In the genomic region with DNA sequence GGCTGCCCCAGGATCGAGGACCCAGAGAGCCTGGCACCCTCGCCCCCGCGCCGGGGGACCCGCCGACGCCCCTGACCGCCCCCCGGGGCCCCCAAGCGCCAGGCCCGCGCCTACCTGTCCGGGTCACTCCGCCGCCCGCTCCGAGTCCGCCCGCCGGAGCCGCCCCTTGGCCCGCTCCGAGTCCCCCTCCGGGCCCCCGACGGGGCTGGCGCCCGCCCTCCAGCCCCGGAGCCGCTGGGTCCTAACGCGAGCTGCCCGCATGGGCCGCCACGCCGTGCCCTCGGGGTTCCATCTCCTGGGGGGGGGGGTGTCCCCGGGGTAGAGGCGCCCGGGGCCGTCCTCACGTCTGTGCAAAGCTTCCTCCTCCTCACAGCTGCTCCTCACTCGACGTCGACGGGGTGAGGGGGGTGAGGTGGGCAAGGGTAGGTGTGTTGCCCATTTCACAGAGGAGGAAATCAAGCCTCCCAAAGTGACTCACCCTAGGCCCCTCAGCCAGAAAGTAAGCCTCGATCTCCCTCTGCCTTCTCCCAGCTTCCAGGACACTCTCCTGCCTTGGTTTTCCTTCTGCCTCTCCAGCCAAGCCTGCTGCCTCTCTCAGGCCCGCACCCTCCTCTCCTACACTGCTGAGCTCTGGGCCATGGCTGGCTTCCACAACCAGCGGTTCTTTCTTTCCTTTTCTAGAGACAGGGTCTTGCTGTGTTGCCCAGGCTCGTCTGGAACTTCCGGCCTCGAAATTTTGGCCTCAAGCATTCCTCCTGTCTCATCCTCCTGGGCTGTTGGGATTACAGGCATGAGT, we compare ENCODE assay signal across 8 cellular contexts. TPM values are rescaled to one million over a fixed set of nuclear protein-coding genes. Genes with fewer than 3 reads are reported as not detected.
A peak's percentile ranks its signal among the peaks of the same experiment; 100 is the strongest.
DNase-seq lines count a peak whose midpoint lies in the region; ATAC-seq, FAIRE-seq and TF ChIP-seq lines count a peak whose summit lies in the region.

A gene with protein sequence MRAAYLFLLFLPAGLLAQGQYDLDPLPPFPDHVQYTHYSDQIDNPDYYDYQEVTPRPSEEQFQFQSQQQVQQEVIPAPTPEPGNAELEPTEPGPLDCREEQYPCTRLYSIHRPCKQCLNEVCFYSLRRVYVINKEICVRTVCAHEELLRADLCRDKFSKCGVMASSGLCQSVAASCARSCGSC (minus strand): TSS at position 148 of the 796 bp plus-strand sequence. CDS start 2,347 bp downstream, outside the sequence.

- peaks cover 18% of the 10 kb centered on the region for H3F3A ChIP-seq in SK-N-SH (replicated peaks; ENCODE audit: insufficient read depth)

- 0 out of 2 replicates have a peak within 1 kb of the TSS, but pooled peaks have one; percentile 49 for H2AFZ ChIP-seq in SK-N-SH (ENCODE audit: low read depth)

- H3K9me3 ChIP-seq in SK-N-SH = no peaks in the 10 kb centered on the region

- H3K27me3 ChIP-seq in SK-N-SH (ENCODE audit: insufficient read depth) (no peaks in the 10 kb centered on the region), rectal smooth muscle tissue (ENCODE audit: control insufficient read depth, insufficient read depth, low read length) (peaks cover 3% of the 10 kb centered on the region)

- FAIRE-seq in GM19239 (lab: Jason Lieb, UNC) = no peak

- TF ChIP-seq RAD21 in SK-N-SH (IDR thresholded peaks at IDR 0.05; ENCODE audit: low read length) = no peak

- DNase-seq in G401 (ENCODE audit: low spot score) (no peak), SK-N-SH (peak; percentile 89), fibroblast of villous mesenchyme (ENCODE audit: low read depth) (no peak), RKO (ENCODE audit: low spot score) (no peak), GM19239 (ENCODE audit: insufficient read length, low spot score) (no peak), NCI-H526 treated with DMSO at 0.1 percent for 48 hours (lab: John Stamatoyannopoulos, UW) (no peak)

- H3K36me3 ChIP-seq in SK-N-SH (replicated peaks in 1 of 2; ENCODE audit: control insufficient read depth in 1 of 2, insufficient read depth in 2 of 2, low read length in 1 of 2) (peaks cover 8% of the 10 kb centered on the region in 2 experiments), rectal smooth muscle tissue (ENCODE audit: control insufficient read depth, insufficient read depth, low read length) (no peaks in the 10 kb centered on the region)

- in situ Hi-C loops in G401 (cut with HindIII; ENCODE audit: low sequenced_read_pairs) = no loop called here

- peak within 1 kb of the TSS; percentile 94 for H3K4me2 ChIP-seq in SK-N-SH

- H3K9me2 ChIP-seq in SK-N-SH = no peaks in the 10 kb centered on the region

- H3K4me1 ChIP-seq in SK-N-SH (ENCODE audit: control insufficient read depth in 1 of 2, insufficient read depth in 2 of 2, low read depth in 1 of 2, low read length in 1 of 2) = peaks cover 26 to 52% of the 10 kb centered on the region in 2 experiments; a peak in 2 of 4 replicates
- peaks cover 3% of the 10 kb centered on the region for H3K4me1 ChIP-seq in rectal smooth muscle tissue (ENCODE audit: control insufficient read depth, insufficient read depth, low read length)

- TF ChIP-seq CTCF in SK-N-SH (IDR thresholded peaks at IDR 0.05) (no peak), fibroblast of villous mesenchyme (IDR thresholded peaks at IDR 0.05; ENCODE audit: insufficient read depth, low read depth, low read length) (no peak)

- CTCF ChIA-PET in SK-N-SH (lab: Yijun Ruan, JAX) = interaction anchor here (0.8 to 5.5 kb wide), 6 partner anchors 17 to 65 kb away, joined by 3 to 32 read pairs (median 4); a partner anchor contains a TSS

- H4K20me1 ChIP-seq in SK-N-SH (ENCODE audit: insufficient read depth) = peaks cover 33% of the 10 kb centered on the region

- POLR2A ChIA-PET in SK-N-SH (lab: Yijun Ruan, JAX) = interaction anchor here (1.0 to 3.9 kb wide), 4 partner anchors 14 to 33 kb away, joined by 3 to 39 read pairs (median 6); no protein-coding TSS in a partner anchor

- H3K79me2 ChIP-seq in SK-N-SH (ENCODE audit: insufficient read depth) = peaks cover 46% of the 10 kb centered on the region

- 42% methylated on average over 15 of the region's 53 CpGs for WGBS in SK-N-SH (ENCODE audit: low lambda C conversion rate)

- H3K4me3 ChIP-seq in SK-N-SH (ENCODE audit: low read depth in 2 of 2, low read length in 1 of 2) (peak within 1 kb of the TSS; percentile 62 to 76), fibroblast of villous mesenchyme (ENCODE audit: low read depth, low read length) (peak within 1 kb of the TSS; percentile 71), rectal smooth muscle tissue (ENCODE audit: low read length) (peak within 1 kb of the TSS; percentile 56)

- H3K27ac ChIP-seq in SK-N-SH (ENCODE audit: low read depth in 2 of 2, low read length in 1 of 2) (peak within 1 kb of the TSS; percentile 87 to 97), rectal smooth muscle tissue (ENCODE audit: low read depth, low read length) (peak within 1 kb of the TSS; percentile 32)

- H3K9ac ChIP-seq in SK-N-SH (peak within 1 kb of the TSS; percentile 94), rectal smooth muscle tissue (ENCODE audit: low read length) (peak within 1 kb of the TSS; percentile 0)

- no peak for ATAC-seq in HG03469 (IDR thresholded peaks at IDR 0.05; ENCODE audit: unreplicated experiment)

- TF ChIP-seq EP300 in SK-N-SH (IDR thresholded peaks at IDR 0.05; ENCODE audit: borderline replicate concordance in 1 of 2, low read depth in 1 of 2, low read length in 1 of 2) = no peak

TF ChIP-seq in SK-N-SH, 30 proteins besides CTCF, POLR2A, EP300 and RAD21 (continues in another document):
- TF ChIP-seq POLR2AphosphoS5 (IDR thresholded peaks at IDR 0.05; ENCODE audit: low read depth, low read length) (no peak), TAF1 (IDR thresholded peaks at IDR 0.05; ENCODE audit: borderline replicate concordance, low read depth, low read length) (peak; percentile 61), RCOR1 (IDR thresholded peaks at IDR 0.05; ENCODE audit: low read length) (no peak), TEAD4 (IDR thresholded peaks at IDR 0.05; ENCODE audit: borderline replicate concordance, insufficient read depth) (no peak), JUND (IDR thresholded peaks at IDR 0.05) (no peak), NRF1 (IDR thresholded peaks at IDR 0.05; ENCODE audit: low read depth, low read length) (no peak), MXI1 (IDR thresholded peaks at IDR 0.05; ENCODE audit: low read depth, low read length) (no peak; the same call in 1 of the 2 replicates), GATA2 (CRISPR knock-in tag; IDR thresholded peaks at IDR 0.05) (no peak), TCF12 (IDR thresholded peaks at IDR 0.05) (no peak), YY1 (IDR thresholded peaks at IDR 0.05; ENCODE audit: low read depth) (no peak), FOSL2 (IDR thresholded peaks at IDR 0.05; ENCODE audit: borderline replicate concordance, low read depth) (no peak), NFIC (IDR thresholded peaks at IDR 0.05; ENCODE audit: borderline replicate concordance) (no peak), FOXM1 (IDR thresholded peaks at IDR 0.05; ENCODE audit: low read depth) (no peak), FOXJ3 (CRISPR knock-in tag; IDR thresholded peaks at IDR 0.05) (no peak)
- TF ChIP-seq, protein P1, sequence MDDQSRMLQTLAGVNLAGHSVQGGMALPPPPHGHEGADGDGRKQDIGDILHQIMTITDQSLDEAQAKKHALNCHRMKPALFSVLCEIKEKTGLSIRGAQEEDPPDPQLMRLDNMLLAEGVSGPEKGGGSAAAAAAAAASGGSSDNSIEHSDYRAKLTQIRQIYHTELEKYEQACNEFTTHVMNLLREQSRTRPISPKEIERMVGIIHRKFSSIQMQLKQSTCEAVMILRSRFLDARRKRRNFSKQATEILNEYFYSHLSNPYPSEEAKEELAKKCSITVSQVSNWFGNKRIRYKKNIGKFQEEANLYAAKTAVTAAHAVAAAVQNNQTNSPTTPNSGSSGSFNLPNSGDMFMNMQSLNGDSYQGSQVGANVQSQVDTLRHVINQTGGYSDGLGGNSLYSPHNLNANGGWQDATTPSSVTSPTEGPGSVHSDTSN (IDR thresholded peaks at IDR 0.05) = no peak
- TF ChIP-seq, protein P2, sequence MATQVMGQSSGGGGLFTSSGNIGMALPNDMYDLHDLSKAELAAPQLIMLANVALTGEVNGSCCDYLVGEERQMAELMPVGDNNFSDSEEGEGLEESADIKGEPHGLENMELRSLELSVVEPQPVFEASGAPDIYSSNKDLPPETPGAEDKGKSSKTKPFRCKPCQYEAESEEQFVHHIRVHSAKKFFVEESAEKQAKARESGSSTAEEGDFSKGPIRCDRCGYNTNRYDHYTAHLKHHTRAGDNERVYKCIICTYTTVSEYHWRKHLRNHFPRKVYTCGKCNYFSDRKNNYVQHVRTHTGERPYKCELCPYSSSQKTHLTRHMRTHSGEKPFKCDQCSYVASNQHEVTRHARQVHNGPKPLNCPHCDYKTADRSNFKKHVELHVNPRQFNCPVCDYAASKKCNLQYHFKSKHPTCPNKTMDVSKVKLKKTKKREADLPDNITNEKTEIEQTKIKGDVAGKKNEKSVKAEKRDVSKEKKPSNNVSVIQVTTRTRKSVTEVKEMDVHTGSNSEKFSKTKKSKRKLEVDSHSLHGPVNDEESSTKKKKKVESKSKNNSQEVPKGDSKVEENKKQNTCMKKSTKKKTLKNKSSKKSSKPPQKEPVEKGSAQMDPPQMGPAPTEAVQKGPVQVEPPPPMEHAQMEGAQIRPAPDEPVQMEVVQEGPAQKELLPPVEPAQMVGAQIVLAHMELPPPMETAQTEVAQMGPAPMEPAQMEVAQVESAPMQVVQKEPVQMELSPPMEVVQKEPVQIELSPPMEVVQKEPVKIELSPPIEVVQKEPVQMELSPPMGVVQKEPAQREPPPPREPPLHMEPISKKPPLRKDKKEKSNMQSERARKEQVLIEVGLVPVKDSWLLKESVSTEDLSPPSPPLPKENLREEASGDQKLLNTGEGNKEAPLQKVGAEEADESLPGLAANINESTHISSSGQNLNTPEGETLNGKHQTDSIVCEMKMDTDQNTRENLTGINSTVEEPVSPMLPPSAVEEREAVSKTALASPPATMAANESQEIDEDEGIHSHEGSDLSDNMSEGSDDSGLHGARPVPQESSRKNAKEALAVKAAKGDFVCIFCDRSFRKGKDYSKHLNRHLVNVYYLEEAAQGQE (IDR thresholded peaks at IDR 0.05; ENCODE audit: low read depth, low read length) = 0 out of 2 replicates have a peak, but pooled peaks have one; percentile 15
- TF ChIP-seq, protein P3, sequence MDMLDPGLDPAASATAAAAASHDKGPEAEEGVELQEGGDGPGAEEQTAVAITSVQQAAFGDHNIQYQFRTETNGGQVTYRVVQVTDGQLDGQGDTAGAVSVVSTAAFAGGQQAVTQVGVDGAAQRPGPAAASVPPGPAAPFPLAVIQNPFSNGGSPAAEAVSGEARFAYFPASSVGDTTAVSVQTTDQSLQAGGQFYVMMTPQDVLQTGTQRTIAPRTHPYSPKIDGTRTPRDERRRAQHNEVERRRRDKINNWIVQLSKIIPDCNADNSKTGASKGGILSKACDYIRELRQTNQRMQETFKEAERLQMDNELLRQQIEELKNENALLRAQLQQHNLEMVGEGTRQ (IDR thresholded peaks at IDR 0.05; ENCODE audit: borderline replicate concordance, low read depth, low read length) = no peak

RNA-seq across cellular contexts. Expression of the gene that starts here (rescaled TPM):
- 55.9 and 62.4 TPM in 2 replicates for total RNA-seq in G401 (2014; rRNA removed; shearing (Covaris generic))
- 132 and 189 TPM in 2 replicates for polyA plus RNA-seq in SK-N-SH (2012; rRNA removed)
- 91.7 and 112 TPM in 2 replicates for polyA plus RNA-seq in SK-N-SH (2012; cell fraction: cytosol; rRNA removed)
- 237 and 364 TPM in 2 replicates for polyA plus RNA-seq in SK-N-SH (2012; cell fraction: nucleus; rRNA removed)
- total RNA-seq in fibroblast of villous mesenchyme = 33.2 and 70.2 TPM in 2 replicates
